26 cellular contexts compared by ENCODE assay signal in the genomic region with DNA sequence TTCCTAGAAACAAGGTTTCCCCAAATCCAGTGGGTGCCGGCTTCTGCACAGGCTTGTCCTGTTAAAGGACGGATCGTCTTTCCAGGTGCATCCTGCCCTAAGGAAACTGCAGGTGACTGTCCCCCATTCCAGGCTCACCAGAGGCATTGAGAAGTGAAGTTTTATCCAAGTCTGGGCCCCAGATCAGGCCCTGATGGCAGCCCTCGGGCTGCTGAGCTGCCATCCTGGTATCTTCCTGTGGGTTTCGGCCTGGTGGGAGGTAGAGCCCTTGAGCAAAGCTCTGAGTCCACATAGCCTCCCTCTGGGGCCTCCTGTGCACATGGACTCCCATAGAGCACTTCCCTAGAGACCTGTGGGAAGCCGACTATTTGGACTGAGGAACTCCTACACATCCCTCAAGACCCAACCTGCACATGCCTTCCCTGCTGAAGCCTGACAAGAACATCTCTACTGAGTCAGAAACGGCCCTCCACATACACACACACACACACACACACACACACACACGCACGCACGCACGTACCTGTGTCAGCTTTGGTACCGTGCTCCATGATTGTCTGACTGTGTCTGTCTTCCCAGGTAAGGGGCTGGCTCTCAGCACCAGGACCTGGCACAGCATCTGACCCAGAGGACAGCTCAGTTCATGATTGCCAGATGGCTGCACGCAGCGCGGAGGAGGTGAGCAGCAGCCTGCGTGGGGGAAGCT. TPM values are rescaled to one million over a fixed set of nuclear protein-coding genes. Genes with fewer than 3 reads are reported as not detected.
"Had no signal": no experiment of that assay in that cellular context is flagged by ENCODE, and none has a peak within 500 bp of the region (broad histone marks: within the 10 kb centered on the region; RNA-seq: fewer than 3 reads in every experiment).

No MANE protein-coding gene starts in this region.

- H3K27ac Mint-ChIP-seq: activated CD4-positive, alpha-beta memory T cell treated with anti-CD3 and anti-CD28 coated beads for 36 hours; activated CD4-positive, alpha-beta T cell treated with anti-CD3 and anti-CD28 coated beads, Interleukin-2, amount 10 ng/mL, durations not matched to agents 24 days and 14 days; activated naive CD4-positive, alpha-beta T cell treated with anti-CD3 and anti-CD28 coated beads, Interleukin-2, amount 50 U/mL, for 24 hours; activated naive CD8-positive, alpha-beta T cell treated with anti-CD3 and anti-CD28 coated beads, Interleukin-2, amount 50 U/mL, for 24 hours; activated T-cell treated with anti-CD3 and anti-CD28 coated beads, Interleukin-2, amount 50 U/mL, for 24 hours; endodermal cell; naive thymus-derived CD8-positive, alpha-beta T cell; stimulated activated naive B cell treated with anti-CD40 and anti-IgM and Interleukin-4, amounts not matched to agents 10 μg/mL and 1 μg/mL and 100 μg/mL, for 72 hours had no signal

- H3K9ac ChIP-seq: neural progenitor cell had no signal

- DNase-seq: activated CD4-positive, alpha-beta memory T cell treated with anti-CD3 and anti-CD28 coated beads for 36 hours; activated CD4-positive, alpha-beta T cell treated with anti-CD3 and anti-CD28 coated beads, Interleukin-2, amount 10 ng/mL, durations not matched to agents 24 days and 14 days; activated CD4-positive, CD25-positive, alpha-beta regulatory T cell treated with anti-CD3 and anti-CD28 coated beads, Interleukin-2, amount 50 U/mL, for 72 hours; activated CD8-positive, alpha-beta memory T cell treated with anti-CD3 and anti-CD28 coated beads, Interleukin-2, amount 50 U/mL, for 48 hours; activated gamma-delta T cell treated with Interleukin-2 at 50 U/mL for 16 hours; activated naive CD8-positive, alpha-beta T cell treated with anti-CD3 and anti-CD28 coated beads, Interleukin-2, amount 50 U/mL, for 24 hours; activated T-cell treated with anti-CD3 and anti-CD28 coated beads, Interleukin-2, amount 50 U/mL, for 24 hours; amygdala; central memory CD4-positive, alpha-beta T cell; endodermal cell; foreskin fibroblast; head of caudate nucleus; hippocampal formation; left colon; mammary epithelial cell; midbrain; naive thymus-derived CD8-positive, alpha-beta T cell; stimulated activated CD4-positive, alpha-beta T cell treated with anti-CD3 and anti-CD28 coated beads, Interleukin-15, amount 100 ng/mL, for 24 hours; stimulated activated CD4-positive, alpha-beta T cell treated with anti-CD3 and anti-CD28 coated beads, Interleukin-2, amount 100 ng/mL, for 24 hours; stimulated activated naive B cell treated with anti-CD40 and anti-IgM and Interleukin-4, amounts not matched to agents 10 μg/mL and 1 μg/mL and 100 μg/mL, for 72 hours; transverse colon had no signal

- H3K9me3 ChIP-seq: transverse colon, vagina had no signal

- H3K4me3 ChIP-seq: neural progenitor cell, smooth muscle cell, transverse colon, vagina had no signal

- H3K36me3 Mint-ChIP-seq: activated CD4-positive, alpha-beta memory T cell treated with anti-CD3 and anti-CD28 coated beads for 36 hours; activated naive CD4-positive, alpha-beta T cell treated with anti-CD3 and anti-CD28 coated beads, Interleukin-2, amount 50 U/mL, for 24 hours; naive thymus-derived CD8-positive, alpha-beta T cell; neural progenitor cell; stimulated activated naive B cell treated with anti-CD40 and anti-IgM and Interleukin-4, amounts not matched to agents 10 μg/mL and 1 μg/mL and 100 μg/mL, for 72 hours had no signal

- H3K27me3 ChIP-seq: neural progenitor cell, transverse colon, vagina had no signal

- H3K36me3 ChIP-seq: neural progenitor cell, transverse colon had no signal

- H3K9me3 Mint-ChIP-seq: activated CD4-positive, alpha-beta memory T cell treated with anti-CD3 and anti-CD28 coated beads for 36 hours; activated CD4-positive, alpha-beta T cell treated with anti-CD3 and anti-CD28 coated beads, Interleukin-2, amount 10 ng/mL, durations not matched to agents 24 days and 14 days; activated naive CD4-positive, alpha-beta T cell treated with anti-CD3 and anti-CD28 coated beads, Interleukin-2, amount 50 U/mL, for 24 hours; activated naive CD8-positive, alpha-beta T cell treated with anti-CD3 and anti-CD28 coated beads, Interleukin-2, amount 50 U/mL, for 24 hours; activated T-cell treated with anti-CD3 and anti-CD28 coated beads, Interleukin-2, amount 50 U/mL, for 24 hours; endodermal cell; neural progenitor cell; stimulated activated naive B cell treated with anti-CD40 and anti-IgM and Interleukin-4, amounts not matched to agents 10 μg/mL and 1 μg/mL and 100 μg/mL, for 72 hours had no signal

- H2AFZ ChIP-seq: neural progenitor cell had no signal

- ATAC-seq: activated naive CD8-positive, alpha-beta T cell treated with anti-CD3 and anti-CD28 coated beads, Interleukin-2, amount 50 U/mL, for 24 hours; esophagus mucosa; left colon; naive thymus-derived CD8-positive, alpha-beta T cell; stimulated activated naive B cell treated with anti-CD40 and anti-IgM and Interleukin-4, amounts not matched to agents 10 μg/mL and 1 μg/mL and 100 μg/mL, for 72 hours had no signal

- H3K4me1 ChIP-seq: neural progenitor cell had no signal

- H3K4me1 Mint-ChIP-seq: activated naive CD4-positive, alpha-beta T cell treated with anti-CD3 and anti-CD28 coated beads, Interleukin-2, amount 50 U/mL, for 24 hours had no signal

- H3K27ac ChIP-seq: neural progenitor cell, vagina had no signal

- H3K4me3 Mint-ChIP-seq: activated CD4-positive, alpha-beta memory T cell treated with anti-CD3 and anti-CD28 coated beads for 36 hours; activated CD4-positive, alpha-beta T cell treated with anti-CD3 and anti-CD28 coated beads, Interleukin-2, amount 10 ng/mL, durations not matched to agents 24 days and 14 days; activated naive CD4-positive, alpha-beta T cell treated with anti-CD3 and anti-CD28 coated beads, Interleukin-2, amount 50 U/mL, for 24 hours; activated naive CD8-positive, alpha-beta T cell treated with anti-CD3 and anti-CD28 coated beads, Interleukin-2, amount 50 U/mL, for 24 hours; activated T-cell treated with anti-CD3 and anti-CD28 coated beads, Interleukin-2, amount 50 U/mL, for 24 hours; endodermal cell; naive thymus-derived CD8-positive, alpha-beta T cell; stimulated activated naive B cell treated with anti-CD40 and anti-IgM and Interleukin-4, amounts not matched to agents 10 μg/mL and 1 μg/mL and 100 μg/mL, for 72 hours had no signal

- H3K4me2 ChIP-seq: neural progenitor cell, smooth muscle cell had no signal

- H3K27me3 Mint-ChIP-seq: activated CD4-positive, alpha-beta memory T cell treated with anti-CD3 and anti-CD28 coated beads for 36 hours; activated CD4-positive, alpha-beta T cell treated with anti-CD3 and anti-CD28 coated beads, Interleukin-2, amount 10 ng/mL, durations not matched to agents 24 days and 14 days; activated naive CD4-positive, alpha-beta T cell treated with anti-CD3 and anti-CD28 coated beads, Interleukin-2, amount 50 U/mL, for 24 hours; activated naive CD8-positive, alpha-beta T cell treated with anti-CD3 and anti-CD28 coated beads, Interleukin-2, amount 50 U/mL, for 24 hours had no signal

RNA-seq across cellular contexts. Expression of gene TNS1, which starts 16.4 kb away (rescaled TPM):
- polyA plus RNA-seq: naive thymus-derived CD8-positive, alpha-beta T cell had no signal
